ENCODE assay signal across 35 cellular contexts in the genomic region with DNA sequence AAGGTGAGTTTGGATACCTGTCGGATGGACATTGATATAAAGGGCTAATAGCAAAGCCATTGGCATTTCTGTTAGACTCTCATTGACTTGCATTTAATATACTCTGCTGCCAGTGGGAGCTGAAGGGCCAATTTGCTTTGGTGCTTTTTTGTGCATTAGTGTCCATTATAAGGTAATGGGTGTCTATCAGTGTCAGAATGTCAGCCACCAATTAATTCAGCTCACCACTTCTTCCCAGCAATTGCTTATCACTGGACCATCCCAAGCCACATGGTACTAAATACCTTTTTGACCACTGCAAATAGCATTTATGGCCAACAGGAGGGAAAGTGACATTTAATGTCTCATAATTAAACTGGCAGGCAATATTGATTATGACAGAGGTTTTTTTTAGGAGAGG.
"Had no signal": no experiment of that assay in that cellular context is flagged by ENCODE, and none has a peak within 500 bp of the region (broad histone marks: within the 10 kb centered on the region; RNA-seq: fewer than 3 reads in every experiment).

No MANE protein-coding gene starts in this region.

- H3K27me3 Mint-ChIP-seq: activated B cell treated with CpG ODN at 0.5 μM for 24 hours; activated CD4-positive, alpha-beta memory T cell treated with anti-CD3 and anti-CD28 coated beads for 36 hours; activated CD4-positive, alpha-beta T cell treated with anti-CD3 and anti-CD28 coated beads, Interleukin-2, amount 10 ng/mL, durations not matched to agents 24 days and 14 days; activated CD8-positive, alpha-beta T cell treated with anti-CD3 and anti-CD28 coated beads for 36 hours; activated naive CD4-positive, alpha-beta T cell treated with anti-CD3 and anti-CD28 coated beads, Interleukin-2, amount 10 ng/mL, durations not matched to agents 7 days and 5 days; activated naive CD4-positive, alpha-beta T cell treated with anti-CD3 and anti-CD28 coated beads, Interleukin-2, amount 50 U/mL, for 24 hours; activated naive CD8-positive, alpha-beta T cell; activated naive CD8-positive, alpha-beta T cell treated with anti-CD3 and anti-CD28 coated beads, Interleukin-2, amount 10 ng/mL, durations not matched to agents 7 days and 5 days; activated naive CD8-positive, alpha-beta T cell treated with anti-CD3 and anti-CD28 coated beads, Interleukin-2, amount 50 U/mL, for 24 hours; central memory CD8-positive, alpha-beta T cell had no signal

- H3K36me3 Mint-ChIP-seq: activated CD4-positive, alpha-beta memory T cell treated with anti-CD3 and anti-CD28 coated beads for 36 hours; activated naive CD4-positive, alpha-beta T cell treated with anti-CD3 and anti-CD28 coated beads, Interleukin-2, amount 10 ng/mL, durations not matched to agents 7 days and 5 days; activated naive CD4-positive, alpha-beta T cell treated with anti-CD3 and anti-CD28 coated beads, Interleukin-2, amount 50 U/mL, for 24 hours; activated naive CD8-positive, alpha-beta T cell; activated naive CD8-positive, alpha-beta T cell treated with anti-CD3 and anti-CD28 coated beads, Interleukin-2, amount 10 ng/mL, durations not matched to agents 7 days and 5 days; brain had no signal

- ATAC-seq: activated CD8-positive, alpha-beta T cell treated with anti-CD3 and anti-CD28 coated beads for 36 hours; activated naive CD8-positive, alpha-beta T cell treated with anti-CD3 and anti-CD28 coated beads, Interleukin-2, amount 50 U/mL, for 24 hours had no signal

- H3K9me3 ChIP-seq: ascending aorta had no signal

- DNase-seq: activated B cell treated with CpG ODN at 0.5 μM for 24 hours; activated CD4-positive, alpha-beta memory T cell treated with anti-CD3 and anti-CD28 coated beads for 36 hours; activated CD4-positive, alpha-beta T cell treated with anti-CD3 and anti-CD28 coated beads for 4 hours; activated CD4-positive, alpha-beta T cell treated with anti-CD3 and anti-CD28 coated beads, Interleukin-2, amount 10 ng/mL, durations not matched to agents 24 days and 14 days; activated CD4-positive, alpha-beta T cell treated with anti-CD3 and anti-CD28 coated beads, Interleukin-2, amount 50 U/mL, for 1 hour; activated CD4-positive, alpha-beta T cell treated with anti-CD3 and anti-CD28 coated beads, Interleukin-2, amount 50 U/mL, for 4 hours; activated CD4-positive, CD25-positive, alpha-beta regulatory T cell treated with anti-CD3 and anti-CD28 coated beads, Interleukin-2, amount 50 U/mL, for 72 hours; activated CD8-positive, alpha-beta memory T cell treated with anti-CD3 and anti-CD28 coated beads, Interleukin-2, amount 50 U/mL, for 4 hours; activated CD8-positive, alpha-beta T cell treated with anti-CD3 and anti-CD28 coated beads for 36 hours; activated effector memory CD4-positive, alpha-beta T cell treated with Interleukin-2 at 50 U/mL for 16 hours; activated gamma-delta T cell; activated naive CD4-positive, alpha-beta T cell treated with anti-CD3 and anti-CD28 coated beads, Interleukin-2, amount 10 ng/mL, durations not matched to agents 7 days and 5 days; activated naive CD4-positive, alpha-beta T cell treated with Interleukin-2 at 50 U/mL for 16 hours; activated naive CD8-positive, alpha-beta T cell treated with anti-CD3 and anti-CD28 coated beads, Interleukin-2, amount 10 ng/mL, durations not matched to agents 7 days and 5 days; activated naive CD8-positive, alpha-beta T cell treated with anti-CD3 and anti-CD28 coated beads, Interleukin-2, amount 50 U/mL, for 24 hours; activated T-cell treated with anti-CD3 and anti-CD28 coated beads for 4 hours; activated T-cell treated with anti-CD3 and anti-CD28 coated beads, Interleukin-2, amount 50 U/mL, for 1 hour; activated T-cell treated with anti-CD3 and anti-CD28 coated beads, Interleukin-2, amount 50 U/mL, for 48 hours; amygdala; anterior cingulate cortex; caudate nucleus; cerebellar nuclear complex; T-helper 1 cell; T-helper 2 cell; T-helper 9 cell had no signal

- H3K4me3 ChIP-seq: ascending aorta, cardiac muscle cell had no signal

- H3K27me3 ChIP-seq: ascending aorta, cardiac muscle cell had no signal

- H3K27ac ChIP-seq: ascending aorta, cardiac muscle cell, VCaP had no signal

- H3K4me1 Mint-ChIP-seq: activated B cell treated with CpG ODN at 0.5 μM for 24 hours; activated CD4-positive, alpha-beta T cell treated with anti-CD3 and anti-CD28 coated beads, Interleukin-2, amount 10 ng/mL, durations not matched to agents 24 days and 14 days; activated naive CD4-positive, alpha-beta T cell treated with anti-CD3 and anti-CD28 coated beads, Interleukin-2, amount 10 ng/mL, durations not matched to agents 7 days and 5 days; activated naive CD4-positive, alpha-beta T cell treated with anti-CD3 and anti-CD28 coated beads, Interleukin-2, amount 50 U/mL, for 24 hours; activated naive CD8-positive, alpha-beta T cell treated with anti-CD3 and anti-CD28 coated beads, Interleukin-2, amount 10 ng/mL, durations not matched to agents 7 days and 5 days; activated naive CD8-positive, alpha-beta T cell treated with anti-CD3 and anti-CD28 coated beads, Interleukin-2, amount 50 U/mL, for 24 hours; central memory CD8-positive, alpha-beta T cell had no signal

- H3K4me3 Mint-ChIP-seq: activated B cell treated with CpG ODN at 0.5 μM for 24 hours; activated CD4-positive, alpha-beta memory T cell treated with anti-CD3 and anti-CD28 coated beads for 36 hours; activated CD4-positive, alpha-beta T cell treated with anti-CD3 and anti-CD28 coated beads, Interleukin-2, amount 10 ng/mL, durations not matched to agents 24 days and 14 days; activated CD8-positive, alpha-beta T cell treated with anti-CD3 and anti-CD28 coated beads for 36 hours; activated naive CD4-positive, alpha-beta T cell treated with anti-CD3 and anti-CD28 coated beads, Interleukin-2, amount 10 ng/mL, durations not matched to agents 7 days and 5 days; activated naive CD4-positive, alpha-beta T cell treated with anti-CD3 and anti-CD28 coated beads, Interleukin-2, amount 50 U/mL, for 24 hours; activated naive CD8-positive, alpha-beta T cell; activated naive CD8-positive, alpha-beta T cell treated with anti-CD3 and anti-CD28 coated beads, Interleukin-2, amount 10 ng/mL, durations not matched to agents 7 days and 5 days; activated naive CD8-positive, alpha-beta T cell treated with anti-CD3 and anti-CD28 coated beads, Interleukin-2, amount 50 U/mL, for 24 hours; brain; central memory CD8-positive, alpha-beta T cell; T-helper 1 cell treated with Interleukin-12 subunit alpha and Interleukin-12 subunit beta and Interleukin-4 antibody, amounts not matched to agents 30 μg/mL and 1 μg/mL, for 36 hours; T-helper 2 cell treated with Interferon-gamma antibody and Interleukin-4, amounts not matched to agents 5 μg/mL and 100 μg/mL, for 36 hours had no signal

- H3K9me3 Mint-ChIP-seq: activated B cell treated with CpG ODN at 0.5 μM for 24 hours; activated CD4-positive, alpha-beta memory T cell treated with anti-CD3 and anti-CD28 coated beads for 36 hours; activated CD4-positive, alpha-beta T cell treated with anti-CD3 and anti-CD28 coated beads, Interleukin-2, amount 10 ng/mL, durations not matched to agents 24 days and 14 days; activated CD8-positive, alpha-beta T cell treated with anti-CD3 and anti-CD28 coated beads for 36 hours; activated naive CD4-positive, alpha-beta T cell treated with anti-CD3 and anti-CD28 coated beads, Interleukin-2, amount 10 ng/mL, durations not matched to agents 7 days and 5 days; activated naive CD4-positive, alpha-beta T cell treated with anti-CD3 and anti-CD28 coated beads, Interleukin-2, amount 50 U/mL, for 24 hours; activated naive CD8-positive, alpha-beta T cell treated with anti-CD3 and anti-CD28 coated beads, Interleukin-2, amount 10 ng/mL, durations not matched to agents 7 days and 5 days; activated naive CD8-positive, alpha-beta T cell treated with anti-CD3 and anti-CD28 coated beads, Interleukin-2, amount 50 U/mL, for 24 hours; activated T-helper 2 cell treated with anti-CD3 and anti-CD28 coated beads, Interferon-gamma antibody, Interleukin-2, Interleukin-4, amounts not matched to agents 10 μg/mL and 5 μg/mL and 100 μg/mL, durations not matched to agents 14 hours and 24 hours and 36 hours; brain; central memory CD8-positive, alpha-beta T cell; T-helper 1 cell treated with Interleukin-12 subunit alpha and Interleukin-12 subunit beta and Interleukin-4 antibody, amounts not matched to agents 30 μg/mL and 1 μg/mL, for 36 hours; T-helper 2 cell treated with Interferon-gamma antibody and Interleukin-4, amounts not matched to agents 5 μg/mL and 100 μg/mL, for 36 hours had no signal

- H3K36me3 ChIP-seq: ascending aorta, cardiac muscle cell had no signal
